Comparison of ENCODE assay signal across 17 cellular contexts in genomic region chr10:127798116-127798515, GRCh38.
"Had no signal": no experiment of that assay in that cellular context is flagged by ENCODE, and none has a peak within 500 bp of the region (broad histone marks: within the 10 kb centered on the region; RNA-seq: fewer than 3 reads in every experiment).

No MANE protein-coding gene starts in this region.

- ATAC-seq: activated CD8-positive, alpha-beta T cell treated with anti-CD3 and anti-CD28 coated beads, Interleukin-2, amount 10 ng/mL, durations not matched to agents 7 days and 5 days; WTC11 had no signal

- DNase-seq: activated CD4-positive, alpha-beta T cell treated with anti-CD3 and anti-CD28 coated beads for 48 hours; activated CD4-positive, alpha-beta T cell treated with anti-CD3 and anti-CD28 coated beads, Interleukin-2, amount 50 U/mL, for 4 hours; activated CD4-positive, CD25-positive, alpha-beta regulatory T cell treated with anti-CD3 and anti-CD28 coated beads, Interleukin-2, amount 50 U/mL, for 72 hours; activated CD8-positive, alpha-beta T cell treated with anti-CD3 and anti-CD28 coated beads, Interleukin-2, amount 10 ng/mL, durations not matched to agents 7 days and 5 days; activated effector memory CD4-positive, alpha-beta T cell treated with Interleukin-2 at 50 U/mL for 16 hours; activated T-cell treated with anti-CD3 and anti-CD28 coated beads, Interleukin-2, amount 50 U/mL, for 24 hours; aorta; NCI-H1092; NCI-H2029; NCI-H2107; NCI-H2171 treated with DMSO at 0.1 percent for 48 hours; NCI-H226; NCI-H510A; NCI-H526 treated with DMSO at 0.1 percent for 48 hours; NCI-H82; SJCRH30 had no signal
